20 cellular contexts compared by ENCODE assay signal in the genomic region with DNA sequence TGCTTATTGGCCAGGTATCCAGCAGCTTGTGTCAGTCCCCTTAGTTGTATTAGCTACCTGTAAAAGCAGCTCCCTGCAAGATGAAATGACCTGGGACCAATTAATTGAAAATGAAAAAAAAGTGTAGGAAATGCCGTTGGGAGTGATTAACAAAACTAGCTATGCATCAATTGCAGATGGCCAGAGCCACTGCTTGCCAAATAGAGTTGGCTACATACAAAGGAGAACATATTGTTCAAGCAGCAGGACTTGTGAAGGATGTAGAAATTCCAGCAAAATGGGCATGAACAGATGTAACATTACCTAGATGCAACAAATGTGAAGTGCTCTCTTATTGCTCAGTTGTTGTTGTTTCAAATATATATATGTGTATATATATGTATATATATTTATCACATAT.
DNase-seq lines count a peak whose midpoint lies in the region; ATAC-seq lines count a peak whose summit lies in the region.
"Had no signal": no experiment of that assay in that cellular context is flagged by ENCODE, and none has a peak within 500 bp of the region (broad histone marks: within the 10 kb centered on the region; RNA-seq: fewer than 3 reads in every experiment).

No MANE protein-coding gene starts in this region.

- H3K4me1 Mint-ChIP-seq in activated T-cell treated with anti-CD3 and anti-CD28 coated beads, Interleukin-2, amount 50 U/mL, for 72 hours (ENCODE audit: low read depth): no peaks in the 10 kb centered on the region
- H3K4me1 Mint-ChIP-seq: CD14-positive monocyte; CD8-positive, alpha-beta memory T cell had no signal

- peak; percentile 10 for DNase-seq in NCI-H1694 treated with DMSO at 0.1 percent for 48 hours (lab: John Stamatoyannopoulos, UW)
- no peak for DNase-seq in NCI-H1694 (lab: John Stamatoyannopoulos, UW)
- DNase-seq in NCI-H446 treated with DMSO at 0.1 percent for 48 hours (lab: John Stamatoyannopoulos, UW): peak; percentile 59
- peak; percentile 61 for DNase-seq in cerebellum (ENCODE audit: low spot score)
- no peak for DNase-seq in activated T-cell treated with anti-CD3 and anti-CD28 coated beads, Interleukin-2, amount 50 U/mL, for 72 hours
- DNase-seq in DMS114 treated with DMSO at 0.1 percent for 48 hours (lab: John Stamatoyannopoulos, UW; ENCODE audit: unreplicated experiment): no peak
- DNase-seq: 8988T; ACHN; AML-193; BE2C; CD4-positive, alpha-beta T cell; CD8-positive, alpha-beta memory T cell; DMS79; EL; GF-D8; H9 had no signal

- no peak for ATAC-seq in activated T-cell treated with anti-CD3 and anti-CD28 coated beads, Interleukin-2, amount 50 U/mL, for 72 hours (replicated peaks in 1 of 2)
- ATAC-seq: A549, GM23338, HCT116 had no signal

- no peaks in the 10 kb centered on the region for H3K27me3 Mint-ChIP-seq in activated T-cell treated with anti-CD3 and anti-CD28 coated beads, Interleukin-2, amount 50 U/mL, for 72 hours (ENCODE audit: low read depth)
- H3K27me3 Mint-ChIP-seq: CD4-positive, alpha-beta T cell; CD8-positive, alpha-beta memory T cell had no signal

- H3K9me3 Mint-ChIP-seq in activated T-cell treated with anti-CD3 and anti-CD28 coated beads, Interleukin-2, amount 50 U/mL, for 72 hours: peaks cover 3 to 5% of the 10 kb centered on the region in 2 donors
- H3K9me3 Mint-ChIP-seq: GM23338, H9 had no signal

- H3K27ac Mint-ChIP-seq in activated T-cell treated with anti-CD3 and anti-CD28 coated beads, Interleukin-2, amount 50 U/mL, for 72 hours: no peak overlapping the region
- H3K27ac Mint-ChIP-seq: CD14-positive monocyte; CD4-positive, alpha-beta T cell; CD8-positive, alpha-beta memory T cell; GM23338; H9 had no signal

- no peak overlapping the region for H3K4me3 Mint-ChIP-seq in activated T-cell treated with anti-CD3 and anti-CD28 coated beads, Interleukin-2, amount 50 U/mL, for 72 hours
- H3K4me3 Mint-ChIP-seq: CD14-positive monocyte; CD4-positive, alpha-beta T cell; CD8-positive, alpha-beta memory T cell; GM23338; H9 had no signal

- no peaks in the 10 kb centered on the region for H3K36me3 Mint-ChIP-seq in activated T-cell treated with anti-CD3 and anti-CD28 coated beads, Interleukin-2, amount 50 U/mL, for 72 hours (ENCODE audit: insufficient read depth in 2 of 2)
- H3K36me3 Mint-ChIP-seq: CD14-positive monocyte; CD8-positive, alpha-beta memory T cell had no signal

Comparison
In these comparisons a context has a peak if more than half of its experiments do, and no peak if none do; other contexts are left out.
1. DNase-seq: peak in NCI-H1694 treated with DMSO at 0.1 percent for 48 hours (single experiment), NCI-H446 treated with DMSO at 0.1 percent for 48 hours (single experiment) and cerebellum (single experiment); none in NCI-H1694 (single experiment), activated T-cell treated with anti-CD3 and anti-CD28 coated beads, Interleukin-2, amount 50 U/mL, for 72 hours (0 of 2) and DMS114 treated with DMSO at 0.1 percent for 48 hours (single experiment).